23 cellular contexts compared by ENCODE assay signal in genomic region chr5:5407924-5408323, GRCh38. TPM values are rescaled to one million over a fixed set of nuclear protein-coding genes. Genes with fewer than 3 reads are reported as not detected.
DNase-seq lines count a peak whose midpoint lies in the region; ATAC-seq, FAIRE-seq and TF ChIP-seq lines count a peak whose summit lies in the region.
"Had no signal": no experiment of that assay in that cellular context is flagged by ENCODE, and none has a peak within 500 bp of the region (broad histone marks: within the 10 kb centered on the region; RNA-seq: fewer than 3 reads in every experiment).

No MANE protein-coding gene starts in this region.

- no peak overlapping the region for H3K18ac ChIP-seq in IMR-90 (ENCODE audit: low read depth, low read length)

- H4K8ac ChIP-seq in IMR-90 (ENCODE audit: low read depth in 2 of 2, low read length in 2 of 2) = no peak overlapping the region

- H3K79me1 ChIP-seq in IMR-90 (ENCODE audit: low read depth in 1 of 2, low read length in 2 of 2) = no peaks in the 10 kb centered on the region

- no peak overlapping the region for H3K56ac ChIP-seq in IMR-90 (ENCODE audit: extremely low read depth, insufficient read depth, low read length)

- no peak overlapping the region for H3K23ac ChIP-seq in IMR-90 (ENCODE audit: low read depth, low read length)

- FAIRE-seq in A549 (lab: Jason Lieb, UNC) (no peak), endometrium (lab: Jason Lieb, UNC) (peak; percentile 79)
- FAIRE-seq: A204.1, GM12891, GM19239 had no signal

- no peaks in the 10 kb centered on the region for H3K36me3 Mint-ChIP-seq in Calu3 (ENCODE audit: insufficient read depth, unreplicated experiment)

- H3K9me1 ChIP-seq in IMR-90 (ENCODE audit: insufficient read depth, low read length) = no peaks in the 10 kb centered on the region

- no peaks in the 10 kb centered on the region for H3K4me1 ChIP-seq in A549
- no peaks in the 10 kb centered on the region for H3K4me1 ChIP-seq in IMR-90 (ENCODE audit: control insufficient read depth, insufficient read depth, low read length)
- H3K4me1 ChIP-seq: BLaER1 treated with 17β-estradiol and CSF1 and Interleukin-3, amounts not matched to agents 10 nM and 100 nM; Caco-2 had no signal

- TF ChIP-seq CTCF in A549 (IDR thresholded peaks at IDR 0.05) (no peak), IMR-90 (conservative IDR thresholded peaks at IDR 0.05; ENCODE audit: low read depth, low read length) (no peak), Calu3 (IDR thresholded peaks at IDR 0.05; ENCODE audit: unreplicated experiment) (no peak), RWPE1 (conservative IDR thresholded peaks at IDR 0.05; ENCODE audit: low read depth) (no peak)

- no peaks in the 10 kb centered on the region for H3K36me3 ChIP-seq in IMR-90 (ENCODE audit: control insufficient read depth, insufficient read depth, low read length)

- no peak overlapping the region for H3K14ac ChIP-seq in IMR-90 (replicated peaks; ENCODE audit: low read depth, low read length)

- WGBS in A549 (ENCODE audit: missing lambda C conversion rate) = 84% methylated on average over 5 of the region's 5 CpGs
- WGBS in IMR-90 (ENCODE audit: extremely low coverage in 2 of 2, insufficient read length in 1 of 2), 2 experiments = no CpG with 5 or more reads among the region's 5 CpGs

- H4K20me1 ChIP-seq in IMR-90 (ENCODE audit: insufficient read depth, low read length) = no peaks in the 10 kb centered on the region
- H4K20me1 ChIP-seq: BLaER1 treated with 17β-estradiol and CSF1 and Interleukin-3, amounts not matched to agents 10 nM and 100 nM had no signal

- no peak overlapping the region for H2AK5ac ChIP-seq in IMR-90 (ENCODE audit: low read depth, low read length)

- no peak overlapping the region for H4K5ac ChIP-seq in IMR-90 (ENCODE audit: low read depth, low read length)

- no peak for TF ChIP-seq EP300 in A549 (IDR thresholded peaks at IDR 0.05)

- no peaks in the 10 kb centered on the region for H3K27me3 ChIP-seq in IMR-90 (ENCODE audit: control insufficient read depth, insufficient read depth, low read length)
- H3K27me3 ChIP-seq: BLaER1 treated with 17β-estradiol and CSF1 and Interleukin-3, amounts not matched to agents 10 nM and 100 nM had no signal

- no peak for ATAC-seq in A549
- ATAC-seq in IMR-90 (ENCODE audit: low read depth) = no peak
- ATAC-seq: CD8-positive, alpha-beta T cell had no signal

- H3K27ac Mint-ChIP-seq in Calu3 (ENCODE audit: unreplicated experiment) = no peak overlapping the region
- H3K27ac Mint-ChIP-seq: B cell; CD4-positive, alpha-beta T cell; CD8-positive, alpha-beta T cell had no signal

- POLR2A ChIA-PET in A549 (lab: Yijun Ruan, JAX) (no interaction called here), IMR-90 (lab: Charles Lee; ENCODE audit: unreplicated experiment) (no interaction called here), RWPE1 (lab: Yijun Ruan, JAX; ENCODE audit: low non-redundant PET) (no interaction called here)

- no peak overlapping the region for H3K4ac ChIP-seq in IMR-90 (ENCODE audit: low read depth, low read length)

- no peaks in the 10 kb centered on the region for H3K27me3 Mint-ChIP-seq in Calu3 (ENCODE audit: unreplicated experiment)
- H3K27me3 Mint-ChIP-seq: B cell; CD4-positive, alpha-beta T cell had no signal

- no peak overlapping the region for H2AFZ ChIP-seq in IMR-90 (replicated peaks; ENCODE audit: low read length, poor library complexity)

- no peak for TF ChIP-seq RAD21 in A549 (conservative IDR thresholded peaks at IDR 0.05 in 1 of 2, IDR thresholded peaks at IDR 0.05 in 1 of 2)
- TF ChIP-seq RAD21 in IMR-90 (IDR thresholded peaks at IDR 0.05; ENCODE audit: low read length) = no peak

- no peak for TF ChIP-seq POLR2A in A549 (IDR thresholded peaks at IDR 0.05; ENCODE audit: low read length)
- TF ChIP-seq POLR2A in IMR-90 (IDR thresholded peaks at IDR 0.05; ENCODE audit: low read depth, low read length) = no peak

- no peak overlapping the region for H3K9ac ChIP-seq in IMR-90 (ENCODE audit: low read depth, low read length)
- H3K9ac ChIP-seq: BLaER1 treated with 17β-estradiol and CSF1 and Interleukin-3, amounts not matched to agents 10 nM and 100 nM had no signal

- H3K9me3 ChIP-seq in A549 (peaks cover 25% of the 10 kb centered on the region), IMR-90 (ENCODE audit: control insufficient read depth, insufficient read depth, low read length) (no peaks in the 10 kb centered on the region)

- CTCF ChIA-PET in A549 (lab: Yijun Ruan, JAX) = interaction anchor here (0.7 to 2.6 kb wide), 3 partner anchors 11 to 540 kb away, joined by 3 to 17 read pairs (median 4); no protein-coding TSS in a partner anchor
- CTCF ChIA-PET in IMR-90 (lab: Yijun Ruan, JAX) = no interaction called here
- CTCF ChIA-PET in Calu3 (lab: Charles Lee) = no interaction called here
- CTCF ChIA-PET in RWPE1 (lab: Yijun Ruan, JAX) = interaction anchor here (0.6 kb wide), 1 partner anchor 9 kb away, joined by 5 read pairs; no protein-coding TSS in a partner anchor

- H3K4me3 Mint-ChIP-seq in Calu3 (ENCODE audit: low read depth, unreplicated experiment) = no peak overlapping the region
- H3K4me3 Mint-ChIP-seq: B cell; CD4-positive, alpha-beta T cell; CD8-positive, alpha-beta T cell had no signal

- H3K9me3 Mint-ChIP-seq in Calu3 (ENCODE audit: low read depth, unreplicated experiment) = no peaks in the 10 kb centered on the region

- H2BK120ac ChIP-seq in IMR-90 (ENCODE audit: low read depth, low read length) = no peak overlapping the region

- no peaks in the 10 kb centered on the region for H3K4me1 Mint-ChIP-seq in Calu3 (ENCODE audit: low read depth, unreplicated experiment)
- H3K4me1 Mint-ChIP-seq: B cell had no signal

- no peak overlapping the region for H4K91ac ChIP-seq in IMR-90 (ENCODE audit: insufficient read depth, low read depth, low read length)

- BruUV-seq in IMR-90 (replicated peaks; lab: Mats Ljungman, UMichigan) = no TSS peak
- no TSS peak for BruUV-seq in Calu3 (replicated peaks; lab: Mats Ljungman, UMichigan)

- H3K4me2 ChIP-seq in A549 = no peak overlapping the region
- no peak overlapping the region for H3K4me2 ChIP-seq in IMR-90 (ENCODE audit: low read depth, low read length)
- H3K4me2 ChIP-seq: BLaER1 treated with 17β-estradiol and CSF1 and Interleukin-3, amounts not matched to agents 10 nM and 100 nM had no signal

- no peak overlapping the region for H2BK5ac ChIP-seq in IMR-90 (ENCODE audit: low read depth, low read length, poor library complexity, severe bottlenecking)

- dilution Hi-C loops in IMR-90 (cut with HindIII; ENCODE audit: low sequenced_read_pairs, unreplicated experiment) = no loop called here

- H3K27ac ChIP-seq in A549 = no peak overlapping the region
- H3K27ac ChIP-seq in IMR-90 (ENCODE audit: insufficient read depth, low read length) = no peak overlapping the region
- H3K27ac ChIP-seq in RWPE1 = no peak overlapping the region
- H3K27ac ChIP-seq: BLaER1 treated with 17β-estradiol and CSF1 and Interleukin-3, amounts not matched to agents 10 nM and 100 nM; C4-2B had no signal

- in situ Hi-C loops in IMR-90 (cut with MboI; ENCODE audit: low sequenced_read_pairs) = no loop called here

- no peak overlapping the region for H2AK9ac ChIP-seq in IMR-90 (replicated peaks; ENCODE audit: low read depth, low read length, poor library complexity)

- H3K4me3 ChIP-seq in A549 = no peak overlapping the region
- no peak overlapping the region for H3K4me3 ChIP-seq in IMR-90 (ENCODE audit: insufficient read depth, low read depth, low read length)

- no peak overlapping the region for H2BK15ac ChIP-seq in IMR-90 (ENCODE audit: low read depth, low read length)

- DNase-seq in A549 (ENCODE audit: low read depth in 1 of 2, low spot score in 1 of 2) = no peak
- no peak for DNase-seq in IMR-90
- no peak for DNase-seq in Calu3
- no peak for DNase-seq in RWPE1 (ENCODE audit: low spot score)
- DNase-seq: 8988T; AML-193; Caco-2; CD4-positive, alpha-beta T cell; CD8-positive, alpha-beta T cell; DMS 273 treated with DMSO at 0.1 percent for 48 hours; DMS153; DMS53; DMS79; DND-41; EL; GDM1 had no signal

- H2BK20ac ChIP-seq in IMR-90 (ENCODE audit: low read depth, low read length) = no peak overlapping the region

- intact Hi-C loops in IMR-90 (cut with micrococcal nuclease) (no loop called here), Calu3 (cut with micrococcal nuclease; ENCODE audit: unreplicated experiment) (no loop called here)

TF ChIP-seq in A549, 52 proteins besides CTCF, POLR2A, EP300 and RAD21:
- no peak for TF ChIP-seq TFCP2L1 (CRISPR knock-in tag; IDR thresholded peaks at IDR 0.05)
- TF ChIP-seq MAFK (IDR thresholded peaks at IDR 0.05; ENCODE audit: partially characterized antibody) = peak; percentile 91

TF ChIP-seq in IMR-90, 13 proteins besides CTCF, POLR2A, EP300 and RAD21:
- no peak for TF ChIP-seq RCOR1 (IDR thresholded peaks at IDR 0.05; ENCODE audit: insufficient replicate concordance, low read length)
- peak; percentile 80 for TF ChIP-seq MAFK (IDR thresholded peaks at IDR 0.05; ENCODE audit: low read depth, low read length)
- TF ChIP-seq BHLHE40 (IDR thresholded peaks at IDR 0.05; ENCODE audit: low read depth, low read length) = no peak

RNA-seq across cellular contexts. Expression of gene ICE1, which starts 14.6 kb away (rescaled TPM):
- polyA plus RNA-seq in A549 (2011; rRNA removed) (29.1 and 33.1 TPM in 2 replicates), A549 (2017; fragmentation: RNase III; extraction: RNeasy Plus Mini Kit Qiagen cat#74134 plus additional on column Dnase treatment) (16.3 to 17.6 TPM (median 16.9 TPM) in 3 replicates), IMR-90 (2012; rRNA removed) (7.4 and 9.0 TPM in 2 replicates)
- polyA plus RNA-seq in A549 (2012; cell fraction: cytosol; rRNA removed) = 6.5 and 8.1 TPM in 2 replicates
- 8.7 and 10.4 TPM in 2 replicates for polyA plus RNA-seq in A549 (2012; cell fraction: nucleus; rRNA removed)
- polyA minus RNA-seq in A549 (2011; rRNA and poly(A)+ RNA removed) = 39.7 and 40.8 TPM in 2 replicates
- total RNA-seq in IMR-90 (2012; rRNA removed) (18.5 and 26.7 TPM in 2 replicates), Calu3 (2022) (27.8 and 29.8 TPM in 2 replicates)
- polyA plus RNA-seq in IMR-90 (2012; cell fraction: cytosol; rRNA removed) = 1.8 and 2.3 TPM in 2 replicates
- polyA plus RNA-seq in IMR-90 (2012; cell fraction: nucleus; rRNA removed; ENCODE audit: low replicate concordance) = 3.9 and 16.1 TPM in 2 replicates

Comparison
In these comparisons a context has a peak if more than half of its experiments do, and no peak if none do; other contexts are left out.
1. CTCF ChIA-PET loops: an anchor here in A549 (0.7 to 2.6 kb wide) and RWPE1 (0.6 kb wide); none called in IMR-90 and Calu3.